In the genomic region with DNA sequence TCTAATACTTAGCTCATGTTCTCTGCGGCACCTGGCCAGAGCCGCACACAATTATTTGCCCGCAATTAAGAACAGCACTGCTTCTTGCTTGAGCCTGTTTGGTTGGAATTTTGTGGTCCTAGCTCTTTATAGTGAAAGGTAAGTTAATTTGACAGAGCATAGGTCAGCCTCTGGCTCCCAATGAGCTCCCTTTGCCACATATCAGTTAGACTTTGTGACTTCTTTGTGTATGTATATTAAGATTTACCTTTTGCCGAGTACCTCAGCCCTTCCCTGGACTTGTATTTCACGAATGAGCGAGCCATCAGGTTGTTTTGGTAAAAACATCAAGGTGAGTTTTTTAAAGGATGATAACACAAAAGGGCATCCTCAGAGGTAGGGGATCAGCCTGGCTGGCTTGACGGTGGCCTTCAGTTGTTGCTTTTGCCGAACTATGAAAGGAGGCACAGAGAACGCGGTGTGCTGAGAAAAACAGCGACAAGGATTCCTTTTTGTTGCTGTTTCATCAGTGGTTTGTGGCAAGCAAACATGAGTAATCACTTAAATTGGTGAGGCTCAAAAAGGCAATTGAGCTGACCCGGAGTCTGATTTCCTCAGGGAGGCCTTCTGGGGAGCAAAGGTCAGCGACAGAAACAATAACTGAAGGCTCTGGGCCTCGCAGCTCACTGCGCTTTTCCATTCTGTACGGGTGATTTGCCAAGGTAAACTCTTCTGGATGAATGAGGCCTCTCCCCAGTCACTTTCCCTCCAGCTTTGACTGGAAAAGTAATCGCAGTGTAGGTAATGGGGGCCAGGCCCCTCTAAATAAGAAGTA, we compare ENCODE assay signal across 1 cellular context.
TF ChIP-seq lines count a peak whose summit lies in the region.

No MANE protein-coding gene starts in this region.

TF ChIP-seq in HepG2, 621 proteins besides CTCF, POLR2A, EP300 and RAD21 (continued from another document and continues in another):
- TF ChIP-seq CAMTA2 (CRISPR knock-in tag; IDR thresholded peaks at IDR 0.05; ENCODE audit: borderline replicate concordance): no peak
- no peak for TF ChIP-seq ZFP36L2 (CRISPR knock-in tag; IDR thresholded peaks at IDR 0.05)
- no peak for TF ChIP-seq BRF2 (CRISPR knock-in tag; IDR thresholded peaks at IDR 0.05)
- no peak for TF ChIP-seq ZNF318 (CRISPR knock-in tag; IDR thresholded peaks at IDR 0.05)
- no peak for TF ChIP-seq GLI4 (CRISPR knock-in tag; IDR thresholded peaks at IDR 0.05; ENCODE audit: borderline replicate concordance)
- peak; percentile 73; the same call in 1 of the 2 replicates for TF ChIP-seq ZNF12 (CRISPR knock-in tag; IDR thresholded peaks at IDR 0.05)
- TF ChIP-seq FOXA1 (IDR thresholded peaks at IDR 0.05): no peak
- peak; percentile 60 for TF ChIP-seq FOXA1 (CRISPR knock-in tag; IDR thresholded peaks at IDR 0.05)
- no peak for TF ChIP-seq ARNT2 (CRISPR knock-in tag; IDR thresholded peaks at IDR 0.05; ENCODE audit: low read depth)
- TF ChIP-seq BORCS8-MEF2B (CRISPR knock-in tag; IDR thresholded peaks at IDR 0.05): 0 out of 2 replicates have a peak, but pooled peaks have one; percentile 17
- TF ChIP-seq RXRB (CRISPR knock-in tag; IDR thresholded peaks at IDR 0.05; ENCODE audit: borderline replicate concordance): peak; percentile 78; the same call in 1 of the 2 replicates
- TF ChIP-seq, protein P1, sequence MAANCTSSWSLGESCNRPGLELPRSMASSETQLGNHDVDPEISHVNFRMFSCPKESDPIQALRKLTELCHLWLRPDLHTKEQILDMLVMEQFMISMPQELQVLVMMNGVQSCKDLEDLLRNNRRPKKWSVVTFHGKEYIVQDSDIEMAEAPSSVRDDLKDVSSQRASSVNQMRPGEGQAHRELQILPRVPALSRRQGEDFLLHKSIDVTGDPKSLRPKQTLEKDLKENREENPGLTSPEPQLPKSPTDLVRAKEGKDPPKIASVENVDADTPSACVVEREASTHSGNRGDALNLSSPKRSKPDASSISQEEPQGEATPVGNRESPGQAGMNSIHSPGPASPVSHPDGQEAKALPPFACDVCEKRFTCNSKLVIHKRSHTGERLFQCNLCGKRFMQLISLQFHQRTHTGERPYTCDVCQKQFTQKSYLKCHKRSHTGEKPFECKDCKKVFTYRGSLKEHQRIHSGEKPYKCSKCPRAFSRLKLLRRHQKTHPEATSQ (CRISPR knock-in tag; IDR thresholded peaks at IDR 0.05; ENCODE audit: borderline replicate concordance): no peak
- TF ChIP-seq ZNF253 (CRISPR knock-in tag; IDR thresholded peaks at IDR 0.05; ENCODE audit: borderline replicate concordance): no peak
- TF ChIP-seq ZBTB4 (CRISPR knock-in tag; IDR thresholded peaks at IDR 0.05; ENCODE audit: borderline replicate concordance): peak; percentile 73; the same call in 1 of the 2 replicates
- peak; percentile 81 for TF ChIP-seq XRCC5 (optimal IDR thresholded peaks at IDR 0.05; ENCODE audit: low read length)
- TF ChIP-seq ZNF33A (CRISPR knock-in tag; IDR thresholded peaks at IDR 0.05; ENCODE audit: borderline replicate concordance): no peak
- no peak; the same call in 1 of the 2 replicates for TF ChIP-seq SMAD3 (CRISPR knock-in tag; IDR thresholded peaks at IDR 0.05)
- no peak for TF ChIP-seq ZNF567 (CRISPR knock-in tag; IDR thresholded peaks at IDR 0.05; ENCODE audit: borderline replicate concordance)
- no peak; the same call in 1 of the 2 replicates for TF ChIP-seq ZNF589 (CRISPR knock-in tag; conservative IDR thresholded peaks at IDR 0.05)
- TF ChIP-seq SKI (IDR thresholded peaks at IDR 0.05; ENCODE audit: partially characterized antibody): peak; percentile 33
- TF ChIP-seq ZNF274 (CRISPR knock-in tag; IDR thresholded peaks at IDR 0.05): no peak
- TF ChIP-seq HNRNPUL1 (IDR thresholded peaks at IDR 0.05; ENCODE audit: low read depth, low read length): no peak
- TF ChIP-seq NAIF1 (CRISPR knock-in tag; IDR thresholded peaks at IDR 0.05; ENCODE audit: borderline replicate concordance): no peak
- no peak for TF ChIP-seq ZNF496 (CRISPR knock-in tag; IDR thresholded peaks at IDR 0.05; ENCODE audit: insufficient replicate concordance)
- no peak for TF ChIP-seq ZNF674 (CRISPR knock-in tag; IDR thresholded peaks at IDR 0.05; ENCODE audit: low read depth)
- TF ChIP-seq PITX1 (CRISPR knock-in tag; IDR thresholded peaks at IDR 0.05): peak; percentile 39; the same call in 1 of the 2 replicates
- peak; percentile 46; the same call in 1 of the 2 replicates for TF ChIP-seq ZNF580 (CRISPR knock-in tag; IDR thresholded peaks at IDR 0.05; ENCODE audit: borderline replicate concordance, low read depth)
- TF ChIP-seq STAG1 (CRISPR knock-in tag; IDR thresholded peaks at IDR 0.05): no peak; the same call in 1 of the 2 replicates
- no peak for TF ChIP-seq MAF1 (CRISPR knock-in tag; IDR thresholded peaks at IDR 0.05; ENCODE audit: borderline replicate concordance)
- TF ChIP-seq TARDBP (CRISPR knock-in tag; IDR thresholded peaks at IDR 0.05): no peak
- peak; percentile 69; the same call in 1 of the 2 replicates for TF ChIP-seq ARNTL (CRISPR knock-in tag; IDR thresholded peaks at IDR 0.05)
- 0 out of 2 replicates have a peak, but pooled peaks have one; percentile 53 for TF ChIP-seq ZNF343 (CRISPR knock-in tag; IDR thresholded peaks at IDR 0.05)
- TF ChIP-seq CENPX (CRISPR knock-in tag; IDR thresholded peaks at IDR 0.05): no peak
- TF ChIP-seq SOX6 (IDR thresholded peaks at IDR 0.05): no peak
- peak; percentile 98 for TF ChIP-seq SOX6 (CRISPR knock-in tag; IDR thresholded peaks at IDR 0.05)
- no peak for TF ChIP-seq ZNF839 (CRISPR knock-in tag; IDR thresholded peaks at IDR 0.05; ENCODE audit: borderline replicate concordance)
- TF ChIP-seq ZNF207 (IDR thresholded peaks at IDR 0.05; ENCODE audit: borderline replicate concordance): no peak
- TF ChIP-seq CHCHD3 (CRISPR knock-in tag; IDR thresholded peaks at IDR 0.05): no peak
- TF ChIP-seq, protein P2, sequence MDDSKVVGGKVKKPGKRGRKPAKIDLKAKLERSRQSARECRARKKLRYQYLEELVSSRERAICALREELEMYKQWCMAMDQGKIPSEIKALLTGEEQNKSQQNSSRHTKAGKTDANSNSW (CRISPR knock-in tag; IDR thresholded peaks at IDR 0.05; ENCODE audit: borderline replicate concordance): no peak
- TF ChIP-seq ZNF546 (CRISPR knock-in tag; conservative IDR thresholded peaks at IDR 0.05): 0 out of 2 replicates have a peak, but pooled peaks have one; percentile 48
- peak; percentile 33; the same call in 1 of the 2 replicates for TF ChIP-seq ZBTB34 (CRISPR knock-in tag; IDR thresholded peaks at IDR 0.05)
- TF ChIP-seq, protein P3, sequence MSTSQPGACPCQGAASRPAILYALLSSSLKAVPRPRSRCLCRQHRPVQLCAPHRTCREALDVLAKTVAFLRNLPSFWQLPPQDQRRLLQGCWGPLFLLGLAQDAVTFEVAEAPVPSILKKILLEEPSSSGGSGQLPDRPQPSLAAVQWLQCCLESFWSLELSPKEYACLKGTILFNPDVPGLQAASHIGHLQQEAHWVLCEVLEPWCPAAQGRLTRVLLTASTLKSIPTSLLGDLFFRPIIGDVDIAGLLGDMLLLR (CRISPR knock-in tag; IDR thresholded peaks at IDR 0.05): no peak
- TF ChIP-seq, protein P4, sequence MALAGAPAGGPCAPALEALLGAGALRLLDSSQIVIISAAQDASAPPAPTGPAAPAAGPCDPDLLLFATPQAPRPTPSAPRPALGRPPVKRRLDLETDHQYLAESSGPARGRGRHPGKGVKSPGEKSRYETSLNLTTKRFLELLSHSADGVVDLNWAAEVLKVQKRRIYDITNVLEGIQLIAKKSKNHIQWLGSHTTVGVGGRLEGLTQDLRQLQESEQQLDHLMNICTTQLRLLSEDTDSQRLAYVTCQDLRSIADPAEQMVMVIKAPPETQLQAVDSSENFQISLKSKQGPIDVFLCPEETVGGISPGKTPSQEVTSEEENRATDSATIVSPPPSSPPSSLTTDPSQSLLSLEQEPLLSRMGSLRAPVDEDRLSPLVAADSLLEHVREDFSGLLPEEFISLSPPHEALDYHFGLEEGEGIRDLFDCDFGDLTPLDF (CRISPR knock-in tag; IDR thresholded peaks at IDR 0.05): no peak
- peak; percentile 93 for TF ChIP-seq GATAD2A (CRISPR knock-in tag; IDR thresholded peaks at IDR 0.05)
